In the genomic region with DNA sequence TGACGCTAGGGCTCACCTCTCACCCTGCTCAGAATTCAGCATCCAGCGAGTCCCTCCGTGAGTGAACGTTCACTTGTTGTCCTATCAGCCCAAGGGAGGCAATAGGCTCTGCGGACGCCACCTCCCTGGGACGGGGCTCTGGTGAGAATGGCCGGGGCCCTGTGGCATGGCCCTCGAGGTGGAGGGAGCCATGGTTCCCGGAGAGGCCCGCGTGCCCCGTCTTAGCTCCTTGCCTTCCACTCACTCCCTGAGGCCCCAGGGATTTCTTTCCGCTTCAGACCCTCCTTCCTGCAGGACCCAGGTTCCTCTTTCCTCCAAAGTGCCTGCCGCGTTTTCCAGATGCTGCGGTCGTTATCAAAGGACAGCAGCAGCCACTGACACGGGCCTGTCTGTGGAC, we compare ENCODE assay signal across 15 cellular contexts. TPM values are rescaled to one million over a fixed set of nuclear protein-coding genes. Genes with fewer than 3 reads are reported as not detected.
A peak's percentile ranks its signal among the peaks of the same experiment; 100 is the strongest.
DNase-seq lines count a peak whose midpoint lies in the region; ATAC-seq and TF ChIP-seq lines count a peak whose summit lies in the region.
"Had no signal": no experiment of that assay in that cellular context is flagged by ENCODE, and none has a peak within 500 bp of the region (broad histone marks: within the 10 kb centered on the region; RNA-seq: fewer than 3 reads in every experiment).

No MANE protein-coding gene starts in this region.

- H3K4me3 ChIP-seq in mucosa of descending colon (no peak overlapping the region), aorta (ENCODE audit: low read length in 2 of 2) (no peak overlapping the region)
- H3K4me3 ChIP-seq: gastroesophageal sphincter, thoracic aorta had no signal

- H3K9me3 ChIP-seq in mucosa of descending colon = no peaks in the 10 kb centered on the region
- no peaks in the 10 kb centered on the region for H3K9me3 ChIP-seq in aorta (ENCODE audit: control insufficient read depth, low read length)
- H3K9me3 ChIP-seq: gastroesophageal sphincter, thoracic aorta had no signal

- H3K4me1 ChIP-seq in mucosa of descending colon (ENCODE audit: low read depth) = no peaks in the 10 kb centered on the region
- H3K4me1 ChIP-seq in aorta (ENCODE audit: control insufficient read depth in 1 of 2, insufficient read depth in 2 of 2, low read length in 2 of 2) = no peaks in the 10 kb centered on the region
- H3K4me1 ChIP-seq: gastroesophageal sphincter, parathyroid adenoma had no signal

- H3K27ac ChIP-seq in aorta (ENCODE audit: low read depth in 1 of 2, low read length in 2 of 2) = no peak overlapping the region
- H3K27ac ChIP-seq: gastroesophageal sphincter, parathyroid adenoma, thoracic aorta had no signal

- H3K27me3 ChIP-seq in aorta (ENCODE audit: control insufficient read depth in 1 of 2, insufficient read depth in 2 of 2, low read length in 1 of 2) = no peaks in the 10 kb centered on the region
- H3K27me3 ChIP-seq: gastroesophageal sphincter had no signal

- TF ChIP-seq CTCF in mucosa of descending colon (IDR thresholded peaks at IDR 0.05) = no peak

- ATAC-seq in left ventricle myocardium superior (no peak), mucosa of descending colon (no peak), aorta (ENCODE audit: low FRiP score) (no peak), GM21447 (IDR thresholded peaks at IDR 0.05; ENCODE audit: unreplicated experiment) (no peak)
- ATAC-seq: gastroesophageal sphincter, PC-3 had no signal

- intact Hi-C loops in left ventricle myocardium superior (cut with micrococcal nuclease) (no loop called here), cardiac septum (cut with DNase I) (no loop called here), mucosa of descending colon (cut with DNase I, micrococcal nuclease) (no loop called here), aorta (cut with DNase I) (no loop called here)

- peak; percentile 27 for DNase-seq in left ventricle myocardium superior
- DNase-seq in cardiac septum (ENCODE audit: low spot score) = no peak
- peak; percentile 16 for DNase-seq in activated naive CD4-positive, alpha-beta T cell treated with anti-CD3 and anti-CD28 coated beads, Interleukin-2, amount 50 U/mL, for 16 hours
- DNase-seq in mucosa of descending colon = peak in 2 of 3 donors; percentile 18 to 48
- peak; percentile 20 to 69 for DNase-seq in aorta
- no peak for DNase-seq in T-helper 9 cell
- no peak for DNase-seq in HK-2 (ENCODE audit: unreplicated experiment)
- DNase-seq: EL, midbrain, NCI-H510A, PC-3 had no signal

- H3K36me3 ChIP-seq in mucosa of descending colon (ENCODE audit: low read depth) (peaks cover 18% of the 10 kb centered on the region), aorta (ENCODE audit: control insufficient read depth in 1 of 2, insufficient read depth in 2 of 2, low read length in 1 of 2) (peaks cover 0 to 3% of the 10 kb centered on the region in 2 donors)

- 93 to 95% methylated on average over 19 of the region's 19 CpGs for WGBS in aorta, 2 donors

RNA-seq across cellular contexts. Expression of a gene that starts 21.5 kb away (rescaled TPM):
- total RNA-seq in left ventricle myocardium superior (49.1 TPM), cardiac septum (42.9 TPM), mucosa of descending colon (10 to 100 TPM; 67.0 to 89.1 (median 76.8) TPM), aorta (10 to 100 TPM; 54.6 to 65.2 TPM)
- 10 to 100 TPM; 31.3 to 88.9 TPM for polyA plus RNA-seq in aorta

RNA-seq across cellular contexts. Expression of a gene that starts 59.8 kb away (rescaled TPM):
- total RNA-seq in left ventricle myocardium superior (1.3 TPM), cardiac septum (1.0 TPM), mucosa of descending colon (100 to 1,000 TPM in 1 of 3 donors, 10 to 100 TPM in 2; 29.2 to 272 (median 77.7) TPM), aorta (under 1 TPM; 0.93 to 0.97 TPM)
- polyA plus RNA-seq in aorta = 1 to 10 TPM in 1 of 2 donors, under 1 TPM in 1; 0.59 to 4.3 TPM

Comparison
In these comparisons a context has a peak if more than half of its experiments do, and no peak if none do; other contexts are left out.
1. DNase-seq: peak in left ventricle myocardium superior (single experiment), activated naive CD4-positive, alpha-beta T cell treated with anti-CD3 and anti-CD28 coated beads, Interleukin-2, amount 50 U/mL, for 16 hours (single experiment), mucosa of descending colon (2 of 3) and aorta (2 of 2); none in cardiac septum (single experiment), T-helper 9 cell (single experiment) and HK-2 (single experiment).
2. RNA of a gene that starts 59.8 kb away (total RNA-seq): 29.2 to 272 TPM in mucosa of descending colon; 1.3 TPM in left ventricle myocardium superior (single experiment), 1.0 TPM in cardiac septum (single experiment) and 0.93 to 0.97 TPM in aorta; every median in the first group is over 10 times any median in the second.